ENCODE assay signal across 18 cellular contexts in genomic region chr22:20407829-20408228, GRCh38. TPM values are rescaled to one million over a fixed set of nuclear protein-coding genes. Genes with fewer than 3 reads are reported as not detected.
DNase-seq lines count a peak whose midpoint lies in the region; ATAC-seq, FAIRE-seq and TF ChIP-seq lines count a peak whose summit lies in the region.
"Had no signal": no experiment of that assay in that cellular context is flagged by ENCODE, and none has a peak within 500 bp of the region (broad histone marks: within the 10 kb centered on the region; RNA-seq: fewer than 3 reads in every experiment).

No MANE protein-coding gene starts in this region.

- no peaks in the 10 kb centered on the region for H3K79me1 ChIP-seq in H9 (ENCODE audit: insufficient read depth, low read depth, low read length, poor library complexity, severe bottlenecking)

- peaks cover 27 to 43% (median 37%) of the 10 kb centered on the region in 3 experiments; a peak in 6 of 7 replicates for H3K36me3 Mint-ChIP-seq in H9 (ENCODE audit: insufficient read depth in 1 of 3, low read depth in 3 of 3)

- no peak overlapping the region for H3T11ph ChIP-seq in H9 (ENCODE audit: low read length)

- in situ Hi-C loops in K562 (cut with MboI), result loop anchor here (25.0 kb wide), 2 partner anchors 279 to 1871 kb away; partner anchors contain the start of gene TMEM191B

- BruUV-seq in K562 (replicated peaks; lab: Mats Ljungman, UMichigan), result no TSS peak

- no peak overlapping the region for H3K14ac ChIP-seq in H9 (ENCODE audit: insufficient read depth, low read length)

- intact Hi-C loops in K562 (cut with micrococcal nuclease), result no loop called here

- no peak overlapping the region for H3K4me2 ChIP-seq in H9 (ENCODE audit: insufficient read depth, insufficient read length, low read length)
- no peak overlapping the region for H3K4me2 ChIP-seq in K562 (ENCODE audit: insufficient read depth, low read length)

- no peak overlapping the region for H3K23ac ChIP-seq in H9 (ENCODE audit: insufficient read length, low read depth, low read length)

- no peak overlapping the region for H2BK12ac ChIP-seq in H9 (ENCODE audit: insufficient read length, low read depth, low read length)

- no peak overlapping the region for H3K27ac ChIP-seq in H9 (ENCODE audit: insufficient read length, low read depth, low read length)
- H3K27ac ChIP-seq in K562 (ENCODE audit: extremely low read depth, low read depth, low read length), result no peak overlapping the region
- H3K27ac ChIP-seq: SJCRH30 had no signal

- peak; percentile 6; the same call in 1 of the 3 replicates for ATAC-seq in K562
- ATAC-seq: GM12878 had no signal

- H2BK5ac ChIP-seq in H9 (ENCODE audit: insufficient read length, low read length), result no peak overlapping the region

- TF ChIP-seq POLR2A in K562 (conservative IDR thresholded peaks at IDR 0.05), result no peak

- peaks cover 0 to 7% of the 10 kb centered on the region in 2 experiments; a peak in 1 of 4 replicates for H3K4me1 Mint-ChIP-seq in H9

- H3K4me3 ChIP-seq in K562, result no peak overlapping the region
- H3K4me3 ChIP-seq: GM12878, MG63, SJCRH30 had no signal

- CTCF ChIA-PET in K562 (lab: Yijun Ruan, JAX; ENCODE audit: low intra/inter-chr PET ratio), result no interaction called here

- POLR2A ChIA-PET in K562 (lab: Yijun Ruan, JAX), result interaction anchor here (0.5 to 8.9 kb wide), 17 partner anchors 9 to 249 kb away, joined by 3 to 84 read pairs (median 4); partner anchors contain the start of gene ZNF74

- H2BK15ac ChIP-seq in H9 (ENCODE audit: low read depth, low read length), result no peak overlapping the region

- TF ChIP-seq RAD21 in K562 (CRISPR knock-in tag; conservative IDR thresholded peaks at IDR 0.05 in 1 of 2, IDR thresholded peaks at IDR 0.05 in 1 of 2), result no peak

- no peaks in the 10 kb centered on the region for H3K23me2 ChIP-seq in H9 (ENCODE audit: insufficient read length, low read depth, low read length, poor library complexity, severe bottlenecking)

- H2BK20ac ChIP-seq in H9 (ENCODE audit: low read depth, low read length, poor library complexity, severe bottlenecking), result no peak overlapping the region

- H3K9me3 Mint-ChIP-seq in H9, result no peaks in the 10 kb centered on the region

- H2AK5ac ChIP-seq in H9 (ENCODE audit: insufficient read length, low read length), result no peak overlapping the region

- no CpG with 5 or more reads among the region's 3 CpGs for WGBS in H9 (ENCODE audit: extremely low coverage, insufficient read length, low lambda C conversion rate)
- 63% methylated on average over 3 of the region's 3 CpGs for WGBS in K562 (ENCODE audit: insufficient coverage, low coverage, missing lambda C conversion rate)

- no peak overlapping the region for H3K9ac ChIP-seq in H9 (ENCODE audit: extremely low read depth, insufficient read length, low read length)
- peak overlapping the region in 1 of 2 experiments; percentile 23; a peak in 2 of 4 replicates for H3K9ac ChIP-seq in K562 (ENCODE audit: insufficient read depth in 1 of 2, low read depth in 2 of 2, low read length in 2 of 2)

- H3K27me3 ChIP-seq in H9 (ENCODE audit: insufficient read depth, low read length), result no peaks in the 10 kb centered on the region
- H3K27me3 ChIP-seq in K562 (ENCODE audit: control insufficient read depth in 2 of 2, insufficient read depth in 2 of 2, low read length in 2 of 2), result no peaks in the 10 kb centered on the region
- H3K27me3 ChIP-seq: MG63, SJCRH30 had no signal

- H3K36me3 ChIP-seq in K562 (ENCODE audit: control insufficient read depth, insufficient read depth, low read length), result peaks cover 45% of the 10 kb centered on the region; the same call in 2 of the 3 replicates

- TF ChIP-seq CTCF in H9 (conservative IDR thresholded peaks at IDR 0.05) (no peak), K562 (IDR thresholded peaks at IDR 0.05 in 2 of 3, conservative IDR thresholded peaks at IDR 0.05 in 1 of 3; ENCODE audit: insufficient read depth in 2 of 3, low read depth in 1 of 3, low read length in 3 of 3) (no peak)

- FAIRE-seq in K562 (lab: Jason Lieb, UNC), result no peak
- FAIRE-seq in urothelium cell line (lab: Jason Lieb, UNC), result peak; percentile 27
- FAIRE-seq: GM12878 had no signal

- DNase-seq in H9 (peak; percentile 23), K562 (ENCODE audit: extremely low read depth in 1 of 4, low spot score in 3 of 4) (peak in 1 of 4 experiments; percentile 54), mesenteric fat pad (ENCODE audit: low spot score) (peak; percentile 79), urothelium cell line (ENCODE audit: low spot score) (no peak), NCI-H524 treated with DMSO at 0.1 percent for 48 hours (lab: John Stamatoyannopoulos, UW) (no peak), NCI-H1694 treated with DMSO at 0.1 percent for 48 hours (lab: John Stamatoyannopoulos, UW) (no peak), GM19238 (ENCODE audit: insufficient read length, low spot score) (no peak)
- DNase-seq: CD4-positive, CD25-positive, alpha-beta regulatory T cell; DMS79 treated with DMSO at 0.1 percent for 48 hours; HCEC 1CT; MG63; NCI-H1417 treated with DMSO at 0.1 percent for 48 hours; NCI-H187 treated with DMSO at 0.1 percent for 48 hours; NCI-H2107; NCI-H748 treated with DMSO at 0.1 percent for 48 hours; NK-92 treated with Interleukin-12 subunit alpha and Interleukin-12 subunit beta, amount 100 ng/mL, for 24 hours; SJCRH30 had no signal

- H3K4ac ChIP-seq in H9 (ENCODE audit: low read depth, low read length), result no peak overlapping the region

- no peak overlapping the region for H4K8ac ChIP-seq in H9 (replicated peaks; ENCODE audit: insufficient read length, low read depth, low read length)

- H3K27me3 Mint-ChIP-seq in H9 (ENCODE audit: low read depth), result 0 out of 2 replicates have a peak, but pooled peaks cover 2% of the 10 kb centered on the region
- H3K27me3 Mint-ChIP-seq: CD4-positive, CD25-positive, alpha-beta regulatory T cell had no signal

- no peaks in the 10 kb centered on the region for H3K9me3 ChIP-seq in H9 (ENCODE audit: control insufficient read depth, low read depth, low read length)
- no peaks in the 10 kb centered on the region for H3K9me3 ChIP-seq in K562 (replicated peaks; ENCODE audit: control insufficient read depth, insufficient read depth, low read depth, low read length)
- H3K9me3 ChIP-seq: MG63, SJCRH30 had no signal

- no peak overlapping the region for H2BK120ac ChIP-seq in H9 (ENCODE audit: low read depth, low read length, poor library complexity, severe bottlenecking)

- H2AFZ ChIP-seq in H9 (ENCODE audit: low read length) (no peak overlapping the region), K562 (ENCODE audit: low read depth, low read length) (no peak overlapping the region)

- H4K20me1 ChIP-seq in H9 (ENCODE audit: control insufficient read depth, insufficient read depth, insufficient read length) (no peaks in the 10 kb centered on the region), K562 (replicated peaks; ENCODE audit: control insufficient read depth, insufficient read depth, low read length) (no peaks in the 10 kb centered on the region)

- no peak overlapping the region for H3K27ac Mint-ChIP-seq in H9
- H3K27ac Mint-ChIP-seq: CD4-positive, CD25-positive, alpha-beta regulatory T cell had no signal

- TF ChIP-seq EP300 in K562 (IDR thresholded peaks at IDR 0.05; ENCODE audit: low read length), result no peak

- no peak overlapping the region for H3K18ac ChIP-seq in H9 (ENCODE audit: insufficient read length, low read depth, low read length)

- H3K9me1 ChIP-seq in K562 (ENCODE audit: control insufficient read depth, insufficient read depth, low read length), result peaks cover 3% of the 10 kb centered on the region

- H4K91ac ChIP-seq in H9 (ENCODE audit: insufficient read length, low read depth, low read length), result no peak overlapping the region

- H4K5ac ChIP-seq in H9 (ENCODE audit: insufficient read length, low read depth, low read length), result no peak overlapping the region

- H3K79me2 ChIP-seq in H9 (ENCODE audit: insufficient read depth, low read length) (no peaks in the 10 kb centered on the region), K562 (ENCODE audit: control insufficient read depth, insufficient read depth, low read length) (no peaks in the 10 kb centered on the region)

- H3K4me3 Mint-ChIP-seq in H9, result no peak overlapping the region
- H3K4me3 Mint-ChIP-seq: CD4-positive, CD25-positive, alpha-beta regulatory T cell had no signal

- H3K4me1 ChIP-seq in H9 (ENCODE audit: insufficient read depth, low read length) (no peaks in the 10 kb centered on the region), K562 (replicated peaks in 1 of 2; ENCODE audit: control insufficient read depth in 2 of 2, insufficient read depth in 2 of 2, low read length in 2 of 2) (peaks cover 7 to 8% of the 10 kb centered on the region in 2 experiments)
- H3K4me1 ChIP-seq: SJCRH30 had no signal

- H3K56ac ChIP-seq in H9 (ENCODE audit: insufficient read length, low read depth, low read length), result no peak overlapping the region

RNA-seq across cellular contexts. Expression of gene ZNF74, which starts 13.9 kb away (rescaled TPM):
- 29.8 and 34.3 TPM in 2 replicates for total RNA-seq in H9 (2021)
- 36.8 and 68.2 TPM in 2 replicates for total RNA-seq in K562 (2011; cell fraction: chromatin; rRNA removed; ENCODE audit: low replicate concordance)
- 55.4 and 63.2 TPM in 2 replicates for total RNA-seq in K562 (2011; cell fraction: nucleolus; rRNA removed)
- 50.2 and 53.7 TPM in 2 replicates for total RNA-seq in K562 (2011; cell fraction: nucleoplasm; rRNA removed)
- 49.2 and 56.7 TPM in 2 replicates for total RNA-seq in K562 (2014; rRNA removed)
- 17.4 and 20.5 TPM in 2 replicates for total RNA-seq in K562 (2014; rRNA removed; fragmentation: Illumina TruSeq; extraction: Trizol)
- total RNA-seq in K562 (2015; rRNA removed; fragmentation: Illumina TruSeq; extraction: Trizol), result 31.5 and 32.5 TPM in 2 replicates
- 53.5 and 55.7 TPM in 2 replicates for total RNA-seq in K562 (2021)
- polyA plus RNA-seq in K562 (2011; rRNA removed), result 33.8 and 49.7 TPM in 2 replicates
- polyA plus RNA-seq in K562 (2011; cell fraction: cytosol; rRNA removed), result 56.9 and 67.4 TPM in 2 replicates
- polyA plus RNA-seq in K562 (2011; cell fraction: nucleus; rRNA removed), result 42.8 and 56.1 TPM in 2 replicates
- polyA plus RNA-seq in K562 (2012), result 31.5 and 39.9 TPM in 2 replicates
- 22.8 and 24.5 TPM in 2 replicates for polyA plus RNA-seq in K562 (2014; fragmentation: Illumina TruSeq; extraction: Trizol)
- polyA plus RNA-seq in K562 (2014; fragmentation: Nextera tagmentation; extraction: Ambion mirVana), result 1 to 10 TPM; 2.4 to 3.7 TPM
- 37.1 and 62.8 TPM in 2 replicates for polyA plus RNA-seq in K562 (2014; rRNA removed)
- 32.6 and 33.0 TPM in 2 replicates for polyA minus RNA-seq in K562 (2011; rRNA and poly(A)+ RNA removed)
- 39.3 and 58.2 TPM in 2 replicates for polyA minus RNA-seq in K562 (2011; cell fraction: cytosol; rRNA and poly(A)+ RNA removed)
- polyA minus RNA-seq in K562 (2011; cell fraction: nucleus; rRNA and poly(A)+ RNA removed), result 23.6 and 28.3 TPM in 2 replicates
- total RNA-seq in mesenteric fat pad, result 5.2 TPM

RNA-seq across cellular contexts. Expression of gene SCARF2, which starts 29.8 kb away (rescaled TPM):
- total RNA-seq in H9 (2021), result 10.8 and 12.7 TPM in 2 replicates
- total RNA-seq in K562 (2011; cell fraction: chromatin; rRNA removed; ENCODE audit: low replicate concordance), result 0.65 TPM in 1 of 2 replicates, not detected in the other
- total RNA-seq in K562 (2011; cell fraction: nucleolus; rRNA removed), result 0.50 and 0.92 TPM in 2 replicates
- 0.15 TPM in 2 replicates for total RNA-seq in K562 (2011; cell fraction: nucleoplasm; rRNA removed)
- total RNA-seq in K562 (2014; rRNA removed), result 0.20 and 0.32 TPM in 2 replicates
- total RNA-seq in K562 (2014; rRNA removed; fragmentation: Illumina TruSeq; extraction: Trizol), result not detected in 2 replicates
- total RNA-seq in K562 (2015; rRNA removed; fragmentation: Illumina TruSeq; extraction: Trizol), result not detected in 2 replicates
- total RNA-seq in K562 (2021), result 0.13 and 0.29 TPM in 2 replicates
- 0.06 and 0.26 TPM in 2 replicates for polyA plus RNA-seq in K562 (2011; rRNA removed)
- 0.15 and 0.25 TPM in 2 replicates for polyA plus RNA-seq in K562 (2011; cell fraction: cytosol; rRNA removed)
- 0.61 and 0.65 TPM in 2 replicates for polyA plus RNA-seq in K562 (2011; cell fraction: nucleus; rRNA removed)
- polyA plus RNA-seq in K562 (2012), result 0.21 and 1.3 TPM in 2 replicates
- not detected in 2 replicates for polyA plus RNA-seq in K562 (2014; fragmentation: Illumina TruSeq; extraction: Trizol)
- not detected for polyA plus RNA-seq in K562 (2014; fragmentation: Nextera tagmentation; extraction: Ambion mirVana)
- polyA plus RNA-seq in K562 (2014; rRNA removed), result 0.13 and 0.23 TPM in 2 replicates
- polyA minus RNA-seq in K562 (2011; rRNA and poly(A)+ RNA removed), result not detected in 2 replicates
- not detected in 2 replicates for polyA minus RNA-seq in K562 (2011; cell fraction: cytosol; rRNA and poly(A)+ RNA removed)
- 0.22 and 0.27 TPM in 2 replicates for polyA minus RNA-seq in K562 (2011; cell fraction: nucleus; rRNA and poly(A)+ RNA removed)
- 21.1 TPM for total RNA-seq in mesenteric fat pad

Comparison
In these comparisons a context has a peak if more than half of its experiments do, and no peak if none do; other contexts are left out.
1. DNase-seq: peak in H9 (single experiment) and mesenteric fat pad (single experiment); none in urothelium cell line (single experiment), NCI-H524 treated with DMSO at 0.1 percent for 48 hours (single experiment), NCI-H1694 treated with DMSO at 0.1 percent for 48 hours (single experiment) and GM19238 (single experiment).